ENCODE assay signal across 22 cellular contexts in the genomic region with DNA sequence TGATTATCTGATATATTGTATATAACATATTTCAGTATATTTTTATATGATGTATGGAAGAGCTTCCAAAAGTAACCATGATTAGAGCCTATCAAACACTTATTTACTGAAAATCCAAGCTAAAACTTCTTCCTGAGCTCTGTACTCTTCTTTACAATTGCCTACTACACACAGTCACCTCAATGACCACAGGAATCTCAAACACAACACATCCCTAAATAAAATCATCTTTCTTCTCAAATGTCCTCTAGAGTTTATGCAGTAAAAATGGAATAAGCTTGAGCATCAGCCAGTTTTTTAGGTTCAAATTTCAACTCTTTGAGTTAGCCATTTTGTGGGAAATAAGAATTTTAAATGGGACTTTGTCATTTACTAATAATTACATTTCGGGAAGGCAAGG.
"Had no signal": no experiment of that assay in that cellular context is flagged by ENCODE, and none has a peak within 500 bp of the region (broad histone marks: within the 10 kb centered on the region; RNA-seq: fewer than 3 reads in every experiment).

No MANE protein-coding gene starts in this region.

- H3K27me3 ChIP-seq: colonic mucosa, neutrophil, pancreas, right lobe of liver, testis, tibial artery had no signal

- H3K4me3 ChIP-seq: colonic mucosa, esophagus muscularis mucosa, heart right ventricle, left ventricle myocardium inferior, lower lobe of right lung, pancreas, right lobe of liver, testis, tibial artery had no signal

- FAIRE-seq: endothelial cell of umbilical vein, pancreas had no signal

- H3K9me3 ChIP-seq: colonic mucosa, esophagus muscularis mucosa, heart right ventricle, left ventricle myocardium inferior, lower lobe of right lung, neutrophil, pancreas, right lobe of liver, testis, tibial artery had no signal

- H3K36me3 ChIP-seq: colonic mucosa, esophagus muscularis mucosa, heart right ventricle, left ventricle myocardium inferior, lower lobe of right lung, neutrophil, pancreas, right lobe of liver, tibial artery had no signal

- DNase-seq: colonic mucosa; effector CD8-positive, alpha-beta T cell; glutamatergic neuron; heart right ventricle; hippocampal formation; immature natural killer cell; kidney glomerular epithelial cell; left colon; left ventricle myocardium inferior; lower lobe of right lung; natural killer cell; pancreas; right lobe of liver; stimulated activated CD4-positive, alpha-beta T cell treated with anti-CD3 and anti-CD28 coated beads, Interleukin-2, amount 100 ng/mL, for 24 hours; stimulated activated CD4-positive, alpha-beta T cell treated with anti-CD3 and anti-CD28 coated beads, Interleukin-4, amount 100 ng/mL, for 24 hours; stimulated activated naive CD8-positive, alpha-beta T cell treated with anti-CD3 and anti-CD28 coated beads, Interleukin-15, Interleukin-2, amounts not matched to agents 100 U/mL and 50 U/mL, for 24 hours; substantia nigra; testis; tibial artery had no signal

- H3K4me1 ChIP-seq: colonic mucosa, esophagus muscularis mucosa, lower lobe of right lung, pancreas, right lobe of liver, testis, tibial artery had no signal

- H3K27ac ChIP-seq: colonic mucosa, esophagus muscularis mucosa, lower lobe of right lung, neutrophil, pancreas, right lobe of liver, testis, tibial artery had no signal
